ENCODE assay signal across 1 cellular context in the genomic region with DNA sequence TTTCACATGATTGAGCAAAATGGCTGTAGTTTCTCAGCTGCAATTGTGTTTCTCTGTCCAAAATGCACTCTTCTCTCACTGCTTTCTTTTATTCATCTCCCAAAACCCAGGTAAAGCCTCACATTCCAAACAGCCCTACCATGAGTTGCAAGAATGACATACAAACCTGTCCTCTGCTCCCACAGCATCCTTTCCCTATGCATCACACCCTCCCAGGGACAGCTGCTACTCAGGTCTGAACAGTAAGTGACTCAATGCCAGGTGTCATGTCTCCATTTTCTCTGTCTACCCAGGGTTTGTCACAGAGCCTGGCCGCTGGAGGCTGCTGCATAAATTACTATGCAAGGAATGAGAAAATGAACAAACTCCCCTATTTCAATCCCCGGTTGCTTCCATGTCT.
TF ChIP-seq lines count a peak whose summit lies in the region.

No MANE protein-coding gene starts in this region.

TF ChIP-seq in GM23338, 12 proteins besides CTCF, POLR2A, EP300 and RAD21 (continued from another document):
- no peak for TF ChIP-seq ZNF331 (CRISPR knock-in tag; IDR thresholded peaks at IDR 0.05; ENCODE audit: low read depth)
- TF ChIP-seq, protein P1, sequence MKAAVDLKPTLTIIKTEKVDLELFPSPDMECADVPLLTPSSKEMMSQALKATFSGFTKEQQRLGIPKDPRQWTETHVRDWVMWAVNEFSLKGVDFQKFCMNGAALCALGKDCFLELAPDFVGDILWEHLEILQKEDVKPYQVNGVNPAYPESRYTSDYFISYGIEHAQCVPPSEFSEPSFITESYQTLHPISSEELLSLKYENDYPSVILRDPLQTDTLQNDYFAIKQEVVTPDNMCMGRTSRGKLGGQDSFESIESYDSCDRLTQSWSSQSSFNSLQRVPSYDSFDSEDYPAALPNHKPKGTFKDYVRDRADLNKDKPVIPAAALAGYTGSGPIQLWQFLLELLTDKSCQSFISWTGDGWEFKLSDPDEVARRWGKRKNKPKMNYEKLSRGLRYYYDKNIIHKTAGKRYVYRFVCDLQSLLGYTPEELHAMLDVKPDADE (IDR thresholded peaks at IDR 0.05): no peak
- TF ChIP-seq CREB1 (CRISPR knock-in tag; IDR thresholded peaks at IDR 0.05; ENCODE audit: low read depth): no peak
TF ChIP-seq in GM23338: peak in this region for 0.
